ENCODE assay signal across 26 cellular contexts in genomic region chr17:55261311-55261710, GRCh38.
"Had no signal": no experiment of that assay in that cellular context is flagged by ENCODE, and none has a peak within 500 bp of the region (broad histone marks: within the 10 kb centered on the region; RNA-seq: fewer than 3 reads in every experiment).

No MANE protein-coding gene starts in this region.

- H3K36me3 ChIP-seq: stomach, suprapubic skin, thoracic aorta, thyroid gland, tibial artery, tibial nerve, transverse colon, upper lobe of left lung, upper lobe of right lung, uterus, vagina had no signal

- H3K27me3 ChIP-seq: suprapubic skin, testis, thyroid gland, tibial artery, vagina had no signal

- H3K4me3 ChIP-seq: stomach, suprapubic skin, testis, thoracic aorta, thyroid gland, tibial artery, tibial nerve, transverse colon, upper lobe of left lung, upper lobe of right lung, uterus, vagina had no signal

- H3K27ac ChIP-seq: stomach, testis, thoracic aorta, thyroid gland, tibial artery, tibial nerve, transverse colon, upper lobe of left lung, upper lobe of right lung, uterus, vagina had no signal

- ATAC-seq: stimulated activated effector memory CD8-positive, alpha-beta T cell treated with anti-CD3 and anti-CD28 coated beads, Interleukin-12 subunit alpha, Interleukin-12 subunit beta, amount 100 ng/mL, for 72 hours; stimulated activated memory B cell treated with anti-CD40 and anti-IgM and Interleukin-4, amounts not matched to agents 10 μg/mL and 1 μg/mL and 100 μg/mL, for 72 hours; stimulated activated naive B cell treated with anti-CD40 and anti-IgM and Interleukin-4, amounts not matched to agents 10 μg/mL and 1 μg/mL and 100 μg/mL, for 72 hours; stimulated activated naive CD8-positive, alpha-beta T cell treated with anti-CD3 and anti-CD28 coated beads, Interleukin-15, amount 100 ng/mL, for 72 hours; stimulated activated naive CD8-positive, alpha-beta T cell treated with anti-CD3 and anti-CD28 coated beads, Interleukin-15, Interleukin-2, amounts not matched to agents 100 U/mL and 50 U/mL, for 24 hours; upper lobe of right lung had no signal

- H3K4me1 ChIP-seq: uterus had no signal

- H3K9me3 ChIP-seq: stomach, suprapubic skin, testis, thoracic aorta, thyroid gland, tibial artery, transverse colon, upper lobe of left lung, upper lobe of right lung, uterus, vagina had no signal

- DNase-seq: stimulated activated CD4-positive, alpha-beta T cell treated with anti-CD3 and anti-CD28 coated beads, Interleukin-2, amount 100 ng/mL, for 48 hours; stimulated activated CD4-positive, alpha-beta T cell treated with anti-CD3 and anti-CD28 coated beads, Interleukin-4, amount 100 ng/mL, for 1 hour; stimulated activated CD4-positive, alpha-beta T cell treated with anti-CD3 and anti-CD28 coated beads, Interleukin-4, amount 100 ng/mL, for 24 hours; stimulated activated CD4-positive, alpha-beta T cell treated with anti-CD3 and anti-CD28 coated beads, Interleukin-4, amount 100 ng/mL, for 4 hours; stimulated activated CD8-positive, alpha-beta memory T cell treated with anti-CD3 and anti-CD28 coated beads, Interleukin-4, amount 100 ng/mL, for 48 hours; stimulated activated naive B cell treated with anti-CD40 and anti-IgM and Interleukin-4, amounts not matched to agents 10 μg/mL and 1 μg/mL and 100 μg/mL, for 72 hours; stimulated activated naive CD4-positive, alpha-beta T cell; stimulated activated naive CD4-positive, alpha-beta T cell treated with Interleukin-2 at 50 U/mL for 16 hours; stimulated activated naive CD8-positive, alpha-beta T cell treated with anti-CD3 and anti-CD28 coated beads, Interleukin-15, amount 100 ng/mL, for 72 hours; stimulated activated naive CD8-positive, alpha-beta T cell treated with anti-CD3 and anti-CD28 coated beads, Interleukin-15, Interleukin-2, amounts not matched to agents 100 U/mL and 50 U/mL, for 24 hours; stomach; substantia nigra; testis; thyroid gland; tibial artery; transverse colon; trophoblast cell; upper lobe of left lung; upper lobe of right lung; uterus had no signal
